ENCODE assay signal across 1 cellular context in genomic region chr1:2311184-2312032, GRCh38.
A peak's percentile ranks its signal among the peaks of the same experiment; 100 is the strongest.
TF ChIP-seq lines count a peak whose summit lies in the region.

No MANE protein-coding gene starts in this region.

TF ChIP-seq in HepG2, 621 proteins besides CTCF, POLR2A, EP300 and RAD21 (continued from another document and continues in another):
- no peak for TF ChIP-seq TRIM22 (IDR thresholded peaks at IDR 0.05)
- 0 out of 2 replicates have a peak, but pooled peaks have one; percentile 23 for TF ChIP-seq ZNF143 (CRISPR knock-in tag; IDR thresholded peaks at IDR 0.05)
- TF ChIP-seq FOXP1 (IDR thresholded peaks at IDR 0.05) = no peak
- TF ChIP-seq FOXP1 (CRISPR knock-in tag; IDR thresholded peaks at IDR 0.05) = 0 out of 2 replicates have a peak, but pooled peaks have one; percentile 13
- TF ChIP-seq ZNF598 (CRISPR knock-in tag; IDR thresholded peaks at IDR 0.05; ENCODE audit: borderline replicate concordance) = peak; percentile 71; the same call in 1 of the 2 replicates
- TF ChIP-seq ISL2 (CRISPR knock-in tag; IDR thresholded peaks at IDR 0.05) = 0 out of 2 replicates have a peak, but pooled peaks have one; percentile 26
- peak; percentile 47 for TF ChIP-seq XRCC5 (optimal IDR thresholded peaks at IDR 0.05; ENCODE audit: low read length)
- TF ChIP-seq SOX6 (IDR thresholded peaks at IDR 0.05) = no peak
- TF ChIP-seq SOX6 (CRISPR knock-in tag; IDR thresholded peaks at IDR 0.05) = 0 out of 2 replicates have a peak, but pooled peaks have one; percentile 24
- TF ChIP-seq FOXA1 (IDR thresholded peaks at IDR 0.05) = no peak
- peak; percentile 76 for TF ChIP-seq FOXA1 (CRISPR knock-in tag; IDR thresholded peaks at IDR 0.05)
- 0 out of 2 replicates have a peak, but pooled peaks have one; percentile 33 for TF ChIP-seq ZIK1 (CRISPR knock-in tag; IDR thresholded peaks at IDR 0.05; ENCODE audit: borderline replicate concordance, low read depth)
- TF ChIP-seq ZNF274 (CRISPR knock-in tag; IDR thresholded peaks at IDR 0.05) = 0 out of 2 replicates have a peak, but pooled peaks have one; percentile 31
- peak; percentile 40; the same call in 1 of the 2 replicates for TF ChIP-seq ZFP91 (CRISPR knock-in tag; IDR thresholded peaks at IDR 0.05; ENCODE audit: borderline replicate concordance)
- peak; percentile 25; the same call in 1 of the 2 replicates for TF ChIP-seq FOSL2 (CRISPR knock-in tag; IDR thresholded peaks at IDR 0.05)
- TF ChIP-seq PRDM4 (CRISPR knock-in tag; IDR thresholded peaks at IDR 0.05; ENCODE audit: borderline replicate concordance) = no peak
- no peak for TF ChIP-seq SCMH1 (CRISPR knock-in tag; IDR thresholded peaks at IDR 0.05; ENCODE audit: borderline replicate concordance)
- TF ChIP-seq MXD4 (CRISPR knock-in tag; IDR thresholded peaks at IDR 0.05) = 0 out of 2 replicates have a peak, but pooled peaks have one; percentile 28
- TF ChIP-seq, protein P1, sequence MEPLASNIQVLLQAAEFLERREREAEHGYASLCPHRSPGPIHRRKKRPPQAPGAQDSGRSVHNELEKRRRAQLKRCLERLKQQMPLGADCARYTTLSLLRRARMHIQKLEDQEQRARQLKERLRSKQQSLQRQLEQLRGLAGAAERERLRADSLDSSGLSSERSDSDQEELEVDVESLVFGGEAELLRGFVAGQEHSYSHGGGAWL (CRISPR knock-in tag; IDR thresholded peaks at IDR 0.05) = 0 out of 2 replicates have a peak, but pooled peaks have one; percentile 29
- TF ChIP-seq YEATS2 (CRISPR knock-in tag; IDR thresholded peaks at IDR 0.05; ENCODE audit: borderline replicate concordance) = no peak
- TF ChIP-seq ZNF609 (CRISPR knock-in tag; IDR thresholded peaks at IDR 0.05; ENCODE audit: borderline replicate concordance) = 0 out of 2 replicates have a peak, but pooled peaks have one; percentile 4
- TF ChIP-seq, protein P2, sequence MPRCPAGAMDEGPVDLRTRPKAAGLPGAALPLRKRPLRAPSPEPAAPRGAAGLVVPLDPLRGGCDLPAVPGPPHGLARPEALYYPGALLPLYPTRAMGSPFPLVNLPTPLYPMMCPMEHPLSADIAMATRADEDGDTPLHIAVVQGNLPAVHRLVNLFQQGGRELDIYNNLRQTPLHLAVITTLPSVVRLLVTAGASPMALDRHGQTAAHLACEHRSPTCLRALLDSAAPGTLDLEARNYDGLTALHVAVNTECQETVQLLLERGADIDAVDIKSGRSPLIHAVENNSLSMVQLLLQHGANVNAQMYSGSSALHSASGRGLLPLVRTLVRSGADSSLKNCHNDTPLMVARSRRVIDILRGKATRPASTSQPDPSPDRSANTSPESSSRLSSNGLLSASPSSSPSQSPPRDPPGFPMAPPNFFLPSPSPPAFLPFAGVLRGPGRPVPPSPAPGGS (CRISPR knock-in tag; IDR thresholded peaks at IDR 0.05) = peak; percentile 62; the same call in 1 of the 2 replicates
- 0 out of 2 replicates have a peak, but pooled peaks have one; percentile 12 for TF ChIP-seq NCOA2 (CRISPR knock-in tag; IDR thresholded peaks at IDR 0.05)
- TF ChIP-seq CSRNP1 (CRISPR knock-in tag; IDR thresholded peaks at IDR 0.05) = peak; percentile 36; the same call in 1 of the 2 replicates
- 0 out of 2 replicates have a peak, but pooled peaks have one; percentile 9 for TF ChIP-seq THRA (CRISPR knock-in tag; IDR thresholded peaks at IDR 0.05; ENCODE audit: borderline replicate concordance)
- TF ChIP-seq AGO2 (optimal IDR thresholded peaks at IDR 0.05; ENCODE audit: low read depth, low read length) = peak; percentile 65
- peak; percentile 26; the same call in 1 of the 2 replicates for TF ChIP-seq SP5 (CRISPR knock-in tag; IDR thresholded peaks at IDR 0.05; ENCODE audit: borderline replicate concordance, low read depth)
- 0 out of 2 replicates have a peak, but pooled peaks have one; percentile 53 for TF ChIP-seq RXRA (CRISPR knock-in tag; IDR thresholded peaks at IDR 0.05)
- TF ChIP-seq ZBTB7B (CRISPR knock-in tag; IDR thresholded peaks at IDR 0.05) = no peak
- TF ChIP-seq, protein P3, sequence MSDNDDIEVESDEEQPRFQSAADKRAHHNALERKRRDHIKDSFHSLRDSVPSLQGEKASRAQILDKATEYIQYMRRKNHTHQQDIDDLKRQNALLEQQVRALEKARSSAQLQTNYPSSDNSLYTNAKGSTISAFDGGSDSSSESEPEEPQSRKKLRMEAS (IDR thresholded peaks at IDR 0.05) = peak; percentile 81
- TF ChIP-seq KDM5B (CRISPR knock-in tag; IDR thresholded peaks at IDR 0.05; ENCODE audit: borderline replicate concordance) = peak; percentile 49; the same call in 1 of the 2 replicates
- 0 out of 2 replicates have a peak, but pooled peaks have one; percentile 18 for TF ChIP-seq ZHX1 (CRISPR knock-in tag; IDR thresholded peaks at IDR 0.05; ENCODE audit: low read depth)
- 0 out of 2 replicates have a peak, but pooled peaks have one; percentile 18 for TF ChIP-seq FOXJ3 (CRISPR knock-in tag; IDR thresholded peaks at IDR 0.05; ENCODE audit: borderline replicate concordance)
- TF ChIP-seq HES4 (CRISPR knock-in tag; IDR thresholded peaks at IDR 0.05; ENCODE audit: borderline replicate concordance) = no peak
- no peak for TF ChIP-seq ZNF260 (CRISPR knock-in tag; IDR thresholded peaks at IDR 0.05; ENCODE audit: borderline replicate concordance, low read depth)
- TF ChIP-seq HMGA1 (CRISPR knock-in tag; conservative IDR thresholded peaks at IDR 0.05) = no peak
- no peak for TF ChIP-seq NR2F6 (IDR thresholded peaks at IDR 0.05)
- TF ChIP-seq NR2F6 (CRISPR knock-in tag; IDR thresholded peaks at IDR 0.05) = peak; percentile 36; the same call in 1 of the 2 replicates
